ENCODE assay signal across 8 cellular contexts in the genomic region with DNA sequence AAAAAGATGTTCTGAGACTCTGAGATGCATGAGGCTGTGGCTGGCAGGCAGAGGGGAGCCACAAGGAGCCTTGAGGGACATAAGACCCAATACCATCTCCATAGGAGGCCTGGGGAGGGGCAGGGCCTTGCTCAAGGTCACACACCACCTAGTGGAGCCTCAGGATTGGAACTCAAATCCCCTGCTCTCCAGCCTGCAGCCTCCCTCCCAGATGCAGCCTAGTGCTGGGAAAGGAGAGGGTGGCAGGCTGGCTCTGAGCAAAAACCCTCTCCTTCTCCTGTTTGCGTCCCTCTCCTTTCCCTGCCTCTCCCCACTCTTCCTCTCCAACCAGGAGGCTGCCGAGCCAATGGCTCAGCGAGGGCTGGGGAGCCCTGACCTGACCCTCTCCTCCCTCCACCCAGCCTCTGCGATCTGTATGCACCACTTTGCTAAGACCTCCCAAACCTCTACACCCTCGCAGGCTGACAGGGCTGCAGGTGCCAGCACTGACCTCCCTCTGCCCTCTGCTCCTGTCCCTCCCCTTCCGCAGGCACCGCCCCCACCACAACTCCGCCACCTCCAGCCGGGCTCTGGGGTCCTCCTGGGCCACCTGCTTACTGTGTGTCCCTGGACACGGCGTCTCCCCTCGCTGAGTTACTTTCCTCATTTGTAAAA. TPM values are rescaled to one million over a fixed set of nuclear protein-coding genes. Genes with fewer than 3 reads are reported as not detected.
A peak's percentile ranks its signal among the peaks of the same experiment; 100 is the strongest.
DNase-seq lines count a peak whose midpoint lies in the region; ATAC-seq and TF ChIP-seq lines count a peak whose summit lies in the region.

No MANE protein-coding gene starts in this region.

- DNase-seq in 8988T = peak; percentile 75
- peak; percentile 50 for DNase-seq in GM13976 (ENCODE audit: low spot score)
- no peak for DNase-seq in activated CD4-positive, alpha-beta memory T cell treated with anti-CD3 and anti-CD28 coated beads, Interleukin-2, amount 10 ng/mL, durations not matched to agents 7 days and 5 days
- DNase-seq in COLO668 (lab: John Stamatoyannopoulos, UW; ENCODE audit: unreplicated experiment) = no peak

- H3K36me3 Mint-ChIP-seq in activated CD4-positive, alpha-beta memory T cell treated with anti-CD3 and anti-CD28 coated beads, Interleukin-2, amount 10 ng/mL, durations not matched to agents 7 days and 5 days (ENCODE audit: low read depth) = no peaks in the 10 kb centered on the region
- no peaks in the 10 kb centered on the region for H3K36me3 Mint-ChIP-seq in stimulated activated memory B cell treated with anti-CD40 and anti-IgM and Interleukin-4, amounts not matched to agents 10 μg/mL and 1 μg/mL and 100 μg/mL, for 72 hours

- peak overlapping the region; percentile 51 for H3K4me3 Mint-ChIP-seq in activated CD4-positive, alpha-beta memory T cell treated with anti-CD3 and anti-CD28 coated beads, Interleukin-2, amount 10 ng/mL, durations not matched to agents 7 days and 5 days
- peak overlapping the region; percentile 73 for H3K4me3 Mint-ChIP-seq in stimulated activated memory B cell treated with anti-CD40 and anti-IgM and Interleukin-4, amounts not matched to agents 10 μg/mL and 1 μg/mL and 100 μg/mL, for 72 hours

- no peak for ATAC-seq in stimulated activated memory B cell treated with anti-CD40 and anti-IgM and Interleukin-4, amounts not matched to agents 10 μg/mL and 1 μg/mL and 100 μg/mL, for 72 hours
- no peak for ATAC-seq in GM18498 (IDR thresholded peaks at IDR 0.05; ENCODE audit: unreplicated experiment)
- no peak for ATAC-seq in GM18861 (IDR thresholded peaks at IDR 0.05; ENCODE audit: unreplicated experiment)

- POLR2A ChIA-PET in activated CD4-positive, alpha-beta memory T cell treated with anti-CD3 and anti-CD28 coated beads, Interleukin-2, amount 10 ng/mL, durations not matched to agents 7 days and 5 days (lab: Charles Lee) = no interaction called here

- H3K4me1 ChIP-seq in iPS-15b (ENCODE audit: control insufficient read depth, insufficient read depth, low read length) = peaks cover 8% of the 10 kb centered on the region

- TF ChIP-seq CTCF in GM13976 (IDR thresholded peaks at IDR 0.05; ENCODE audit: borderline replicate concordance, control extremely low read depth, extremely low read depth, insufficient read depth, missing control alignments) = no peak

- H3K4me1 Mint-ChIP-seq in activated CD4-positive, alpha-beta memory T cell treated with anti-CD3 and anti-CD28 coated beads, Interleukin-2, amount 10 ng/mL, durations not matched to agents 7 days and 5 days = peaks cover 10% of the 10 kb centered on the region
- H3K4me1 Mint-ChIP-seq in stimulated activated memory B cell treated with anti-CD40 and anti-IgM and Interleukin-4, amounts not matched to agents 10 μg/mL and 1 μg/mL and 100 μg/mL, for 72 hours = peaks cover 10% of the 10 kb centered on the region

- no peaks in the 10 kb centered on the region for H3K36me3 ChIP-seq in iPS-15b (ENCODE audit: control insufficient read depth, insufficient read depth, low read length)

- CTCF ChIA-PET in activated CD4-positive, alpha-beta memory T cell treated with anti-CD3 and anti-CD28 coated beads, Interleukin-2, amount 10 ng/mL, durations not matched to agents 7 days and 5 days (lab: Charles Lee) = interaction anchor here (0.6 to 0.7 kb wide), 2 partner anchors 158 to 477 kb away, joined by 5 to 7 read pairs; no protein-coding TSS in a partner anchor

- H3K9ac ChIP-seq in iPS-15b (ENCODE audit: low read depth, low read length) = no peak overlapping the region

- H3K27ac Mint-ChIP-seq in activated CD4-positive, alpha-beta memory T cell treated with anti-CD3 and anti-CD28 coated beads, Interleukin-2, amount 10 ng/mL, durations not matched to agents 7 days and 5 days = no peak overlapping the region
- peak overlapping the region; percentile 27 for H3K27ac Mint-ChIP-seq in stimulated activated memory B cell treated with anti-CD40 and anti-IgM and Interleukin-4, amounts not matched to agents 10 μg/mL and 1 μg/mL and 100 μg/mL, for 72 hours

- peaks cover 30% of the 10 kb centered on the region for H3K27me3 Mint-ChIP-seq in activated CD4-positive, alpha-beta memory T cell treated with anti-CD3 and anti-CD28 coated beads, Interleukin-2, amount 10 ng/mL, durations not matched to agents 7 days and 5 days
- peaks cover 48% of the 10 kb centered on the region for H3K27me3 Mint-ChIP-seq in stimulated activated memory B cell treated with anti-CD40 and anti-IgM and Interleukin-4, amounts not matched to agents 10 μg/mL and 1 μg/mL and 100 μg/mL, for 72 hours

- no peaks in the 10 kb centered on the region for H3K9me3 ChIP-seq in iPS-15b (ENCODE audit: control insufficient read depth, insufficient read depth, low read length)

- H3K4me3 ChIP-seq in iPS-15b (ENCODE audit: low read depth, low read length) = peak overlapping the region; percentile 79

- in situ Hi-C loops in GM13976 (cut with MboI; ENCODE audit: low sequenced_read_pairs, unreplicated experiment) = no loop called here

- peaks cover 20% of the 10 kb centered on the region for H3K27me3 ChIP-seq in iPS-15b (ENCODE audit: control insufficient read depth, insufficient read depth, low read length)

- no peaks in the 10 kb centered on the region for H3K9me3 Mint-ChIP-seq in activated CD4-positive, alpha-beta memory T cell treated with anti-CD3 and anti-CD28 coated beads, Interleukin-2, amount 10 ng/mL, durations not matched to agents 7 days and 5 days
- no peaks in the 10 kb centered on the region for H3K9me3 Mint-ChIP-seq in stimulated activated memory B cell treated with anti-CD40 and anti-IgM and Interleukin-4, amounts not matched to agents 10 μg/mL and 1 μg/mL and 100 μg/mL, for 72 hours

RNA-seq across cellular contexts. Expression of a gene that starts 14.7 kb away (rescaled TPM):
- total RNA-seq in activated CD4-positive, alpha-beta memory T cell treated with anti-CD3 and anti-CD28 coated beads, Interleukin-2, amount 10 ng/mL, durations not matched to agents 7 days and 5 days = 1 to 10 TPM; 2.2 to 2.3 TPM

Comparison
In these comparisons a context has a peak if more than half of its experiments do, and no peak if none do; other contexts are left out.
1. DNase-seq: peak in 8988T (single experiment) and GM13976 (single experiment); none in activated CD4-positive, alpha-beta memory T cell treated with anti-CD3 and anti-CD28 coated beads, Interleukin-2, amount 10 ng/mL, durations not matched to agents 7 days and 5 days (single experiment) and COLO668 (single experiment).